In genomic region chr3:12155833-12156232, GRCh38 we compare ENCODE assay signal across 11 cellular contexts.
DNase-seq lines count a peak whose midpoint lies in the region; ATAC-seq and TF ChIP-seq lines count a peak whose summit lies in the region.
"Had no signal": no experiment of that assay in that cellular context is flagged by ENCODE, and none has a peak within 500 bp of the region (broad histone marks: within the 10 kb centered on the region; RNA-seq: fewer than 3 reads in every experiment).

No MANE protein-coding gene starts in this region.

- H3K27ac Mint-ChIP-seq in stimulated activated naive CD8-positive, alpha-beta T cell treated with anti-CD3 and anti-CD28 coated beads, Interleukin-15, Interleukin-2, amounts not matched to agents 100 ng/mL and 50 ng/mL, for 24 hours = peak overlapping the region; percentile 3
- H3K27ac Mint-ChIP-seq: activated CD4-positive, alpha-beta memory T cell treated with anti-CD3 and anti-CD28 coated beads for 36 hours had no signal

- H3K4me1 Mint-ChIP-seq in stimulated activated naive CD8-positive, alpha-beta T cell treated with anti-CD3 and anti-CD28 coated beads, Interleukin-15, Interleukin-2, amounts not matched to agents 100 ng/mL and 50 ng/mL, for 24 hours (ENCODE audit: low read depth) = peaks cover 19% of the 10 kb centered on the region

- H3K4me3 ChIP-seq in cardiac fibroblast (replicated peaks in 1 of 2; ENCODE audit: low read depth in 2 of 2, low read length in 2 of 2) = no peak overlapping the region
- H3K4me3 ChIP-seq: body of pancreas had no signal

- no peak for DNase-seq in stimulated activated naive CD8-positive, alpha-beta T cell treated with anti-CD3 and anti-CD28 coated beads, Interleukin-15, Interleukin-2, amounts not matched to agents 100 U/mL and 50 U/mL, for 24 hours
- DNase-seq in cardiac fibroblast (ENCODE audit: low read depth in 2 of 2) = peak; percentile 84 to 88
- DNase-seq in islet precursor cell = peak; percentile 91
- DNase-seq in activated T-cell treated with anti-CD3 and anti-CD28 coated beads, Interleukin-2, amount 50 U/mL, for 48 hours = no peak
- no peak for DNase-seq in Ammon's horn (ENCODE audit: low spot score)
- no peak for DNase-seq in cortex of kidney (lab: John Stamatoyannopoulos, UW)
- DNase-seq: activated CD4-positive, alpha-beta memory T cell treated with anti-CD3 and anti-CD28 coated beads for 36 hours; body of pancreas; NCI-H1694 had no signal

- no peaks in the 10 kb centered on the region for H3K36me3 Mint-ChIP-seq in stimulated activated naive CD8-positive, alpha-beta T cell treated with anti-CD3 and anti-CD28 coated beads, Interleukin-15, Interleukin-2, amounts not matched to agents 100 ng/mL and 50 ng/mL, for 24 hours (ENCODE audit: low read depth)
- H3K36me3 Mint-ChIP-seq: activated CD4-positive, alpha-beta memory T cell treated with anti-CD3 and anti-CD28 coated beads for 36 hours had no signal

- H3K27me3 Mint-ChIP-seq in stimulated activated naive CD8-positive, alpha-beta T cell treated with anti-CD3 and anti-CD28 coated beads, Interleukin-15, Interleukin-2, amounts not matched to agents 100 ng/mL and 50 ng/mL, for 24 hours = peaks cover 30% of the 10 kb centered on the region

- TF ChIP-seq CTCF in cardiac fibroblast (IDR thresholded peaks at IDR 0.05; ENCODE audit: low read depth, low read length) = no peak

- ATAC-seq in stimulated activated naive CD8-positive, alpha-beta T cell treated with anti-CD3 and anti-CD28 coated beads, Interleukin-15, Interleukin-2, amounts not matched to agents 100 U/mL and 50 U/mL, for 24 hours = no peak
- no peak for ATAC-seq in GM19455 (IDR thresholded peaks at IDR 0.05; ENCODE audit: unreplicated experiment)
- ATAC-seq: body of pancreas had no signal

- H3K4me3 Mint-ChIP-seq in stimulated activated naive CD8-positive, alpha-beta T cell treated with anti-CD3 and anti-CD28 coated beads, Interleukin-15, Interleukin-2, amounts not matched to agents 100 ng/mL and 50 ng/mL, for 24 hours = no peak overlapping the region
- H3K4me3 Mint-ChIP-seq: activated CD4-positive, alpha-beta memory T cell treated with anti-CD3 and anti-CD28 coated beads for 36 hours had no signal

- no peaks in the 10 kb centered on the region for H3K9me3 Mint-ChIP-seq in stimulated activated naive CD8-positive, alpha-beta T cell treated with anti-CD3 and anti-CD28 coated beads, Interleukin-15, Interleukin-2, amounts not matched to agents 100 ng/mL and 50 ng/mL, for 24 hours
- H3K9me3 Mint-ChIP-seq: activated CD4-positive, alpha-beta memory T cell treated with anti-CD3 and anti-CD28 coated beads for 36 hours had no signal

Comparison
In these comparisons a context has a peak if more than half of its experiments do, and no peak if none do; other contexts are left out.
1. DNase-seq: peak in cardiac fibroblast (2 of 2) and islet precursor cell (single experiment); none in stimulated activated naive CD8-positive, alpha-beta T cell treated with anti-CD3 and anti-CD28 coated beads, Interleukin-15, Interleukin-2, amounts not matched to agents 100 U/mL and 50 U/mL, for 24 hours (single experiment), activated T-cell treated with anti-CD3 and anti-CD28 coated beads, Interleukin-2, amount 50 U/mL, for 48 hours (0 of 2), Ammon's horn (single experiment) and cortex of kidney (single experiment).